In genomic region chr17:19328441-19329061, GRCh38 we compare ENCODE assay signal across 24 cellular contexts. TPM values are rescaled to one million over a fixed set of nuclear protein-coding genes. Genes with fewer than 3 reads are reported as not detected.
"Had no signal": no experiment of that assay in that cellular context is flagged by ENCODE, and none has a peak within 500 bp of the region (broad histone marks: within the 10 kb centered on the region; RNA-seq: fewer than 3 reads in every experiment).

No MANE protein-coding gene starts in this region.

- H3K27me3 ChIP-seq: neural progenitor cell, ovary, tibial nerve had no signal

- H3K4me3 Mint-ChIP-seq: activated naive CD8-positive, alpha-beta T cell; neural progenitor cell had no signal

- H3K4me1 ChIP-seq: lower lobe of right lung, neural progenitor cell had no signal

- DNase-seq: activated CD4-positive, alpha-beta T cell treated with anti-CD3 and anti-CD28 coated beads, Interleukin-2, amount 50 U/mL, for 48 hours; activated gamma-delta T cell treated with Interleukin-2 at 50 U/mL for 16 hours; activated T-cell treated with anti-CD3 and anti-CD28 coated beads, Interleukin-2, amount 50 U/mL, for 48 hours; amniotic stem cell; central memory CD4-positive, alpha-beta T cell; hippocampal formation; kidney; lower lobe of right lung; midbrain; stimulated activated CD4-positive, alpha-beta T cell treated with anti-CD3 and anti-CD28 coated beads, Interleukin-15, amount 100 ng/mL, for 24 hours; stimulated activated CD4-positive, alpha-beta T cell treated with anti-CD3 and anti-CD28 coated beads, Interleukin-4, amount 100 ng/mL, for 4 hours; stimulated activated CD8-positive, alpha-beta memory T cell treated with anti-CD3 and anti-CD28 coated beads, Interleukin-4, amount 100 ng/mL, for 48 hours; stimulated activated naive CD4-positive, alpha-beta T cell treated with Interleukin-2 at 50 U/mL for 16 hours; substantia nigra; SW 1271 had no signal

- H3K4me2 ChIP-seq: neural progenitor cell had no signal

- H3K27ac Mint-ChIP-seq: activated naive CD8-positive, alpha-beta T cell; neural progenitor cell had no signal

- H2AFZ ChIP-seq: neural progenitor cell had no signal

- H3K36me3 ChIP-seq: ovary had no signal

- H3K4me3 ChIP-seq: coronary artery, lower lobe of right lung, neural progenitor cell, ovary, tibial nerve had no signal

- H3K9me3 ChIP-seq: ovary had no signal

- ATAC-seq: activated CD4-positive, CD25-positive, alpha-beta regulatory T cell treated with anti-CD3 and anti-CD28 coated beads, Interleukin-2, amount 50 U/mL, for 24 hours; esophagus mucosa; lower lobe of right lung had no signal

- H3K9ac ChIP-seq: neural progenitor cell had no signal

- FAIRE-seq: kidney, TTC549 had no signal

- H3K27ac ChIP-seq: coronary artery, lower lobe of right lung, neural progenitor cell, ovary had no signal

RNA-seq across cellular contexts. Expression of gene MFAP4, which starts 58.4 kb away (rescaled TPM):
- total RNA-seq: T-helper 2 cell treated with Interferon-gamma antibody and Interleukin-4, amounts not matched to agents 100 ng/mL and 5 ng/mL, for 36 hours had no signal
